In genomic region chr9:35571113-35571512, GRCh38 we compare ENCODE assay signal across 1 cellular context.
TF ChIP-seq lines count a peak whose summit lies in the region.

No MANE protein-coding gene starts in this region.

TF ChIP-seq in GM12878, 131 proteins besides CTCF, POLR2A, EP300 and RAD21:
- TF ChIP-seq PKNOX1 (IDR thresholded peaks at IDR 0.05), result peak; percentile 55; the same call in 1 of the 2 replicates
- TF ChIP-seq EGR1 (IDR thresholded peaks at IDR 0.05; ENCODE audit: borderline replicate concordance in 1 of 2, low read depth in 2 of 2, low read length in 2 of 2), result no peak
- no peak for TF ChIP-seq NRF1 (conservative IDR thresholded peaks at IDR 0.05; ENCODE audit: low read depth, low read length)
- TF ChIP-seq CHD2 (IDR thresholded peaks at IDR 0.05; ENCODE audit: borderline replicate concordance, low read depth, low read length), result no peak
- TF ChIP-seq SMAD1 (IDR thresholded peaks at IDR 0.05; ENCODE audit: low read depth, partially characterized antibody), result no peak
TF ChIP-seq in GM12878: peak in this region for 1.
